In genomic region chr4:70927502-70928139, GRCh38 we compare ENCODE assay signal across 9 cellular contexts. TPM values are rescaled to one million over a fixed set of nuclear protein-coding genes. Genes with fewer than 3 reads are reported as not detected.
DNase-seq lines count a peak whose midpoint lies in the region; ATAC-seq, FAIRE-seq and TF ChIP-seq lines count a peak whose summit lies in the region.
"Had no signal": no experiment of that assay in that cellular context is flagged by ENCODE, and none has a peak within 500 bp of the region (broad histone marks: within the 10 kb centered on the region; RNA-seq: fewer than 3 reads in every experiment).

No MANE protein-coding gene starts in this region.

- no peaks in the 10 kb centered on the region for H3K36me3 ChIP-seq in CD8-positive, alpha-beta T cell (ENCODE audit: insufficient read depth, low read length)
- H3K36me3 ChIP-seq in astrocyte (ENCODE audit: insufficient read depth, low read length): no peaks in the 10 kb centered on the region
- H3K36me3 ChIP-seq in colonic mucosa: no peaks in the 10 kb centered on the region
- H3K36me3 ChIP-seq: pancreas had no signal

- intact Hi-C loops in CD8-positive, alpha-beta T cell (cut with DNase I, micrococcal nuclease): loop anchor here in 1 of 2 experiments (2.0 kb wide), 1 partner anchor 275 kb away; no protein-coding TSS in a partner anchor
- intact Hi-C loops in colonic mucosa (cut with DNase I): no loop called here

- H3K79me2 ChIP-seq in astrocyte (ENCODE audit: insufficient read depth, low read length): peaks cover 93% of the 10 kb centered on the region

- H4K20me1 ChIP-seq in astrocyte (ENCODE audit: insufficient read depth, low read length): peaks cover 60% of the 10 kb centered on the region

- H3K9ac ChIP-seq in astrocyte (ENCODE audit: low read length): no peak overlapping the region
- H3K9ac ChIP-seq in colonic mucosa (ENCODE audit: low read depth in 2 of 2, low read length in 2 of 2): no peak overlapping the region

- peaks cover 14% of the 10 kb centered on the region for H3K4me1 ChIP-seq in CD8-positive, alpha-beta T cell (ENCODE audit: insufficient read depth, low read length)
- H3K4me1 ChIP-seq in astrocyte (ENCODE audit: insufficient read depth, low read length) (peaks cover 11% of the 10 kb centered on the region), colonic mucosa (no peaks in the 10 kb centered on the region)
- H3K4me1 ChIP-seq: pancreas had no signal

- TF ChIP-seq CTCF in CD8-positive, alpha-beta T cell (IDR thresholded peaks at IDR 0.05): no peak
- no peak for TF ChIP-seq CTCF in astrocyte (IDR thresholded peaks at IDR 0.05; ENCODE audit: insufficient read depth, low read depth, low read length)
- no peak for TF ChIP-seq CTCF in colonic mucosa (IDR thresholded peaks at IDR 0.05)

- H3K9me3 Mint-ChIP-seq in CD8-positive, alpha-beta T cell: no peaks in the 10 kb centered on the region
- H3K9me3 Mint-ChIP-seq in astrocyte (ENCODE audit: unreplicated experiment): no peaks in the 10 kb centered on the region

- no peak for FAIRE-seq in astrocyte (lab: Jason Lieb, UNC)
- FAIRE-seq: pancreas had no signal

- POLR2A ChIA-PET in CD8-positive, alpha-beta T cell (lab: Charles Lee): interaction anchor here (1.0 kb wide), 1 partner anchor 27 kb away, joined by 3 read pairs; no protein-coding TSS in a partner anchor

- CTCF ChIA-PET in CD8-positive, alpha-beta T cell (lab: Charles Lee): interaction anchor here (0.6 to 1.0 kb wide), 2 partner anchors 16 to 244 kb away, joined by 3 to 6 read pairs; no protein-coding TSS in a partner anchor

- peak overlapping the region; percentile 31 for H3K4me2 ChIP-seq in astrocyte (ENCODE audit: low read length)

- H3K27me3 Mint-ChIP-seq in CD8-positive, alpha-beta T cell (ENCODE audit: low read depth): no peaks in the 10 kb centered on the region
- H3K27me3 Mint-ChIP-seq in astrocyte (ENCODE audit: low read depth, unreplicated experiment): no peaks in the 10 kb centered on the region

- H3K4me3 ChIP-seq in CD8-positive, alpha-beta T cell (ENCODE audit: low read depth, low read length): no peak overlapping the region
- H3K4me3 ChIP-seq in astrocyte (ENCODE audit: insufficient read depth, low read depth, low read length) (no peak overlapping the region), colonic mucosa (no peak overlapping the region)
- H3K4me3 ChIP-seq: pancreas had no signal

- peak overlapping the region; percentile 38 for H3K4me3 Mint-ChIP-seq in CD8-positive, alpha-beta T cell
- H3K4me3 Mint-ChIP-seq in astrocyte (ENCODE audit: unreplicated experiment): no peak overlapping the region

- peaks cover 44% of the 10 kb centered on the region for H3K4me1 Mint-ChIP-seq in CD8-positive, alpha-beta T cell (ENCODE audit: low read depth)
- peaks cover 33% of the 10 kb centered on the region for H3K4me1 Mint-ChIP-seq in astrocyte (ENCODE audit: low read depth, unreplicated experiment)

- no peak overlapping the region for H3K27ac ChIP-seq in CD8-positive, alpha-beta T cell (ENCODE audit: low read depth, low read length)
- H3K27ac ChIP-seq in astrocyte (ENCODE audit: low read depth, low read length) (no peak overlapping the region), colonic mucosa (no peak overlapping the region)
- H3K27ac ChIP-seq: pancreas had no signal

- DNase-seq in CD8-positive, alpha-beta T cell: peak in 4 of 7 experiments; percentile 1 to 40 (median 16)
- DNase-seq in astrocyte (ENCODE audit: low read depth): no peak
- DNase-seq in NCI-H2171 (lab: John Stamatoyannopoulos, UW): no peak
- DNase-seq in cerebellar cortex (ENCODE audit: low spot score): no peak
- no peak for DNase-seq in colonic mucosa
- DNase-seq in SKM-1 treated with dmso at 0.1 percent for 144 hours (lab: John Stamatoyannopoulos, UW; ENCODE audit: unreplicated experiment): no peak
- DNase-seq: pancreas had no signal

- peak overlapping the region; percentile 19 for H3K27ac Mint-ChIP-seq in CD8-positive, alpha-beta T cell
- H3K27ac Mint-ChIP-seq in astrocyte (ENCODE audit: unreplicated experiment): no peak overlapping the region

- ATAC-seq in CD8-positive, alpha-beta T cell: peak; percentile 78
- ATAC-seq in GM19324 (IDR thresholded peaks at IDR 0.05; ENCODE audit: low FRiP score, unreplicated experiment) (peak; percentile 47), HG03175 (IDR thresholded peaks at IDR 0.05; ENCODE audit: unreplicated experiment) (peak; percentile 41)

- H2AFZ ChIP-seq in astrocyte (ENCODE audit: low read depth, low read length): no peak overlapping the region

- H3K36me3 Mint-ChIP-seq in CD8-positive, alpha-beta T cell: no peaks in the 10 kb centered on the region
- peaks cover 1% of the 10 kb centered on the region for H3K36me3 Mint-ChIP-seq in astrocyte (ENCODE audit: low read depth, unreplicated experiment)

- no peaks in the 10 kb centered on the region for H3K27me3 ChIP-seq in CD8-positive, alpha-beta T cell (ENCODE audit: insufficient read depth, low read length)
- no peaks in the 10 kb centered on the region for H3K27me3 ChIP-seq in astrocyte (ENCODE audit: insufficient read depth, low read length)
- H3K27me3 ChIP-seq in colonic mucosa: no peaks in the 10 kb centered on the region
- H3K27me3 ChIP-seq: pancreas had no signal

- H3K9me3 ChIP-seq in CD8-positive, alpha-beta T cell (ENCODE audit: low read length): no peaks in the 10 kb centered on the region
- H3K9me3 ChIP-seq in astrocyte (ENCODE audit: insufficient read depth, low read depth, low read length): no peaks in the 10 kb centered on the region
- no peaks in the 10 kb centered on the region for H3K9me3 ChIP-seq in colonic mucosa
- H3K9me3 ChIP-seq: pancreas had no signal

RNA-seq across cellular contexts. Expression of gene MOB1B, which starts 25.5 kb away (rescaled TPM):
- 10 to 100 TPM in 1 of 2 experiments, 1 to 10 TPM in 1; 9.7 to 11.1 TPM for total RNA-seq in CD8-positive, alpha-beta T cell
- total RNA-seq in astrocyte: 36.0 and 40.6 TPM in 2 replicates
- total RNA-seq in colonic mucosa: 10 to 100 TPM; 11.0 to 15.6 TPM

Comparison
In these comparisons a context has a peak if more than half of its experiments do, and no peak if none do; other contexts are left out.
1. DNase-seq: peak in CD8-positive, alpha-beta T cell (4 of 7); none in astrocyte (single experiment), NCI-H2171 (single experiment), cerebellar cortex (single experiment), colonic mucosa (single experiment) and SKM-1 treated with dmso at 0.1 percent for 144 hours (single experiment).
2. Peak in every context shown above with its lines, with median percentiles within 50 percentile points of each other: ATAC-seq.